Comparison of ENCODE assay signal across 5 cellular contexts in genomic region chr19:49490287-49491029, GRCh38. TPM values are rescaled to one million over a fixed set of nuclear protein-coding genes. Genes with fewer than 3 reads are reported as not detected.
DNase-seq lines count a peak whose midpoint lies in the region; ATAC-seq lines count a peak whose summit lies in the region.
"Had no signal": no experiment of that assay in that cellular context is flagged by ENCODE, and none has a peak within 500 bp of the region (broad histone marks: within the 10 kb centered on the region; RNA-seq: fewer than 3 reads in every experiment).

No MANE protein-coding gene starts in this region.

- H3K9me3 ChIP-seq in NT2/D1 (ENCODE audit: insufficient read depth, low read length): no peaks in the 10 kb centered on the region
- no peaks in the 10 kb centered on the region for H3K9me3 ChIP-seq in mesodermal cell (ENCODE audit: control insufficient read depth, low read length)

- H3K27ac ChIP-seq in mesodermal cell (ENCODE audit: low read depth, low read length, severe bottlenecking): peak overlapping the region; percentile 91

- H3K36me3 ChIP-seq in NT2/D1 (ENCODE audit: insufficient read depth, insufficient read length, low read length): peaks cover 55% of the 10 kb centered on the region
- peaks cover 56% of the 10 kb centered on the region for H3K36me3 ChIP-seq in mesodermal cell (ENCODE audit: control insufficient read depth, insufficient read depth, low read length)

- no peak for DNase-seq in NT2/D1 (ENCODE audit: low read depth, low spot score)
- DNase-seq: GOT3 had no signal

- H3K4me3 ChIP-seq in NT2/D1 (ENCODE audit: insufficient read length, low read depth) (no peak overlapping the region), mesodermal cell (ENCODE audit: extremely low read depth, insufficient read depth, low read length, poor library complexity, severe bottlenecking) (no peak overlapping the region)

- H3K9ac ChIP-seq in NT2/D1 (ENCODE audit: insufficient read length, low read depth): peak overlapping the region; percentile 99

- H3K4me1 ChIP-seq in NT2/D1 (ENCODE audit: insufficient read depth, insufficient read length) (peaks cover 3% of the 10 kb centered on the region), mesodermal cell (ENCODE audit: control insufficient read depth, insufficient read depth, low read length, poor library complexity, severe bottlenecking) (peaks cover 11% of the 10 kb centered on the region)

- no peaks in the 10 kb centered on the region for H3K27me3 ChIP-seq in NT2/D1 (ENCODE audit: insufficient read depth, insufficient read length)

- ATAC-seq in HG02870 (IDR thresholded peaks at IDR 0.05; ENCODE audit: unreplicated experiment) (no peak), GM19455 (IDR thresholded peaks at IDR 0.05; ENCODE audit: unreplicated experiment) (no peak)

- 96 to 98% methylated on average over 21 to 25 of the region's 27 CpGs for WGBS in mesodermal cell (ENCODE audit: insufficient coverage in 2 of 2), 2 experiments

RNA-seq across cellular contexts. Expression of gene RPL13A, which starts 3.0 kb away (rescaled TPM):
- 2,575 TPM for polyA plus RNA-seq in mesodermal cell (2013, experiment 1 of 2)
- 2,385 TPM for polyA plus RNA-seq in mesodermal cell (2013, experiment 2 of 2)

RNA-seq across cellular contexts. Expression of gene RPS11, which starts 5.8 kb away (rescaled TPM):
- 3,137 TPM for polyA plus RNA-seq in mesodermal cell (2013, experiment 1 of 2)
- 2,791 TPM for polyA plus RNA-seq in mesodermal cell (2013, experiment 2 of 2)

RNA-seq across cellular contexts. Expression of gene FLT3LG, which starts 16.4 kb away (rescaled TPM):
- 2.2 TPM for polyA plus RNA-seq in mesodermal cell (2013, experiment 1 of 2)
- 2.5 TPM for polyA plus RNA-seq in mesodermal cell (2013, experiment 2 of 2)

RNA-seq across cellular contexts. Expression of gene FCGRT, which starts 22.0 kb away (rescaled TPM):
- 46.7 TPM for polyA plus RNA-seq in mesodermal cell (2013, experiment 1 of 2)
- 39.4 TPM for polyA plus RNA-seq in mesodermal cell (2013, experiment 2 of 2)

RNA-seq across cellular contexts. Expression of gene RCN3, which starts 37.3 kb away (rescaled TPM):
- 13.7 TPM for polyA plus RNA-seq in mesodermal cell (2013, experiment 1 of 2)
- polyA plus RNA-seq in mesodermal cell (2013, experiment 2 of 2): 13.1 TPM
